ENCODE assay signal across 15 cellular contexts in the genomic region with DNA sequence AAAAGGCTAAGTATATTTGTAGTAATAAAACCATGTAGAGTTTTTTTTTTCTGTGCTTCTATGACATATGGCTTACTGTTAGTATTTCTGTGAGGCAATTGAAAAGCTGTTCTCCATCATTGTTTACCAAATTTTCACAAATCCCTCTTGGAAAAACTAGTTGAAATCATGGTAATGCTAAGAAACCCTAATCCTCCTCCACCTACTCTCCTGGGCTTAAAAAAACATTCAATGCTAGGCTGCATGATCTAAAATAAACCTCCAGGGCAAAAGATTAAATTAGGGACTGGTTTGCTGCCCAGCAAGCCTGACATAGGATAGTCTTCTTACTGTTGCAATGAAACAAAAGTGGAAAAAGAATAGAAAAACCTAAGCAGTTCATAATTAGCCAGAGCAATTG. TPM values are rescaled to one million over a fixed set of nuclear protein-coding genes. Genes with fewer than 3 reads are reported as not detected.
A peak's percentile ranks its signal among the peaks of the same experiment; 100 is the strongest.
DNase-seq lines count a peak whose midpoint lies in the region; TF ChIP-seq lines count a peak whose summit lies in the region.
"Had no signal": no experiment of that assay in that cellular context is flagged by ENCODE, and none has a peak within 500 bp of the region (broad histone marks: within the 10 kb centered on the region; RNA-seq: fewer than 3 reads in every experiment).

No MANE protein-coding gene starts in this region.

- no peaks in the 10 kb centered on the region for H3K36me3 ChIP-seq in HEK293 (ENCODE audit: control insufficient read depth in 2 of 2, insufficient read depth in 1 of 2, low read length in 2 of 2)
- no peaks in the 10 kb centered on the region for H3K36me3 ChIP-seq in hepatocyte (replicated peaks; ENCODE audit: insufficient read depth, low read depth)
- H3K36me3 ChIP-seq in smooth muscle cell (ENCODE audit: low read depth) = no peaks in the 10 kb centered on the region
- H3K36me3 ChIP-seq: brain microvascular endothelial cell, gastrocnemius medialis had no signal

- H4K20me1 ChIP-seq in hepatocyte (ENCODE audit: insufficient read depth, poor library complexity, severe bottlenecking) (no peaks in the 10 kb centered on the region), smooth muscle cell (ENCODE audit: low read depth) (no peaks in the 10 kb centered on the region)

- no peaks in the 10 kb centered on the region for H3K9me2 ChIP-seq in hepatocyte (replicated peaks; ENCODE audit: insufficient read depth)

- no peak overlapping the region for H3K9ac ChIP-seq in smooth muscle cell (ENCODE audit: low read depth)

- H2AFZ ChIP-seq in hepatocyte (no peak overlapping the region), smooth muscle cell (ENCODE audit: low read depth) (no peak overlapping the region)

- CTCF ChIA-PET in HEK293 (lab: Yijun Ruan, JAX) = interaction anchor here (0.6 to 2.4 kb wide), 7 partner anchors 11 to 298 kb away, joined by 3 to 15 read pairs (median 5); no protein-coding TSS in a partner anchor

- H3K4me3 ChIP-seq in HEK293 (ENCODE audit: low read depth, low read length) (no peak overlapping the region), hepatocyte (no peak overlapping the region), smooth muscle cell (no peak overlapping the region)
- H3K4me3 ChIP-seq: gastrocnemius medialis, GM12878 had no signal

- DNase-seq in NCI-H82 treated with DMSO at 0.1 percent for 48 hours (lab: John Stamatoyannopoulos, UW; ENCODE audit: unreplicated experiment) = peak; percentile 81
- no peak for DNase-seq in hepatocyte (ENCODE audit: low spot score)
- no peak for DNase-seq in smooth muscle cell (lab: John Stamatoyannopoulos, UW; ENCODE audit: unreplicated experiment)
- no peak for DNase-seq in NCI-H2029 treated with DMSO at 0.1 percent for 48 hours (lab: John Stamatoyannopoulos, UW)
- DNase-seq in posterior cingulate gyrus = no peak
- DNase-seq in GM03348 (ENCODE audit: low spot score) = no peak
- DNase-seq: activated naive CD8-positive, alpha-beta T cell treated with anti-CD3 and anti-CD28 coated beads, Interleukin-2, amount 10 ng/mL, durations not matched to agents 7 days and 5 days; brain microvascular endothelial cell; cortex of kidney; gastrocnemius medialis; GF-D8; NCI-H187; SW 1271 had no signal

- H3K27me3 ChIP-seq in hepatocyte = no peaks in the 10 kb centered on the region
- H3K27me3 ChIP-seq in smooth muscle cell (ENCODE audit: low read depth) = no peaks in the 10 kb centered on the region
- H3K27me3 ChIP-seq: brain microvascular endothelial cell, gastrocnemius medialis had no signal

- no peaks in the 10 kb centered on the region for H3K9me3 ChIP-seq in HEK293 (ENCODE audit: control insufficient read depth, insufficient read depth, low read depth, low read length)
- H3K9me3 ChIP-seq in hepatocyte (ENCODE audit: low read depth) = no peaks in the 10 kb centered on the region
- H3K9me3 ChIP-seq in smooth muscle cell (replicated peaks; ENCODE audit: low read depth) = no peaks in the 10 kb centered on the region
- H3K9me3 ChIP-seq: gastrocnemius medialis had no signal

- no peak overlapping the region for H3K4me2 ChIP-seq in hepatocyte
- H3K4me2 ChIP-seq in smooth muscle cell = peak overlapping the region; percentile 73

- TF ChIP-seq CTCF in HEK293 (tag by site-specific recombination; IDR thresholded peaks at IDR 0.05) (no peak), hepatocyte (IDR thresholded peaks at IDR 0.05; ENCODE audit: poor library complexity) (no peak), smooth muscle cell (IDR thresholded peaks at IDR 0.05; ENCODE audit: borderline replicate concordance, insufficient read depth, poor library complexity, severe bottlenecking) (no peak)

- peaks cover 34% of the 10 kb centered on the region for H3F3A ChIP-seq in smooth muscle cell (ENCODE audit: low read depth)

- intact Hi-C loops in posterior cingulate gyrus (cut with DNase I) = no loop called here

- POLR2A ChIA-PET in HEK293 (lab: Yijun Ruan, JAX) = no interaction called here

- H3K27ac ChIP-seq in HEK293 (ENCODE audit: extremely low read depth, low read depth, low read length) = no peak overlapping the region
- peak overlapping the region; percentile 90 for H3K27ac ChIP-seq in hepatocyte
- H3K27ac ChIP-seq in smooth muscle cell (ENCODE audit: low read depth) = peak overlapping the region; percentile 90
- H3K27ac ChIP-seq: brain microvascular endothelial cell, gastrocnemius medialis had no signal

- H3K4me1 ChIP-seq in HEK293 (ENCODE audit: control insufficient read depth, insufficient read depth, low read length) (peaks cover 11% of the 10 kb centered on the region), hepatocyte (ENCODE audit: insufficient read depth) (peaks cover 28% of the 10 kb centered on the region), smooth muscle cell (ENCODE audit: low read depth) (peaks cover 41% of the 10 kb centered on the region)

- H3K79me2 ChIP-seq in hepatocyte (no peaks in the 10 kb centered on the region), smooth muscle cell (ENCODE audit: low read depth) (no peaks in the 10 kb centered on the region)

TF ChIP-seq in HEK293, 187 proteins besides CTCF, POLR2A, EP300 and RAD21:
- peak; percentile 12; the same call in 1 of the 2 replicates for TF ChIP-seq ZFHX2 (tag by site-specific recombination; conservative IDR thresholded peaks at IDR 0.05)
- no peak for TF ChIP-seq MYNN (tag by site-specific recombination; IDR thresholded peaks at IDR 0.05; ENCODE audit: borderline replicate concordance)
- TF ChIP-seq, protein P1, sequence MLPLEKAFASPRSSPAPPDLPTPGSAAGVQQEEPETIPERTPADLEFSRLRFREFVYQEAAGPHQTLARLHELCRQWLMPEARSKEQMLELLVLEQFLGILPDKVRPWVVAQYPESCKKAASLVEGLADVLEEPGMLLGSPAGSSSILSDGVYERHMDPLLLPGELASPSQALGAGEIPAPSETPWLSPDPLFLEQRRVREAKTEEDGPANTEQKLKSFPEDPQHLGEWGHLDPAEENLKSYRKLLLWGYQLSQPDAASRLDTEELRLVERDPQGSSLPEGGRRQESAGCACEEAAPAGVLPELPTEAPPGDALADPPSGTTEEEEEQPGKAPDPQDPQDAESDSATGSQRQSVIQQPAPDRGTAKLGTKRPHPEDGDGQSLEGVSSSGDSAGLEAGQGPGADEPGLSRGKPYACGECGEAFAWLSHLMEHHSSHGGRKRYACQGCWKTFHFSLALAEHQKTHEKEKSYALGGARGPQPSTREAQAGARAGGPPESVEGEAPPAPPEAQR (tag by site-specific recombination; IDR thresholded peaks at IDR 0.05) = no peak
- no peak for TF ChIP-seq ZSCAN23 (tag by site-specific recombination; IDR thresholded peaks at IDR 0.05)
- TF ChIP-seq, protein P2, sequence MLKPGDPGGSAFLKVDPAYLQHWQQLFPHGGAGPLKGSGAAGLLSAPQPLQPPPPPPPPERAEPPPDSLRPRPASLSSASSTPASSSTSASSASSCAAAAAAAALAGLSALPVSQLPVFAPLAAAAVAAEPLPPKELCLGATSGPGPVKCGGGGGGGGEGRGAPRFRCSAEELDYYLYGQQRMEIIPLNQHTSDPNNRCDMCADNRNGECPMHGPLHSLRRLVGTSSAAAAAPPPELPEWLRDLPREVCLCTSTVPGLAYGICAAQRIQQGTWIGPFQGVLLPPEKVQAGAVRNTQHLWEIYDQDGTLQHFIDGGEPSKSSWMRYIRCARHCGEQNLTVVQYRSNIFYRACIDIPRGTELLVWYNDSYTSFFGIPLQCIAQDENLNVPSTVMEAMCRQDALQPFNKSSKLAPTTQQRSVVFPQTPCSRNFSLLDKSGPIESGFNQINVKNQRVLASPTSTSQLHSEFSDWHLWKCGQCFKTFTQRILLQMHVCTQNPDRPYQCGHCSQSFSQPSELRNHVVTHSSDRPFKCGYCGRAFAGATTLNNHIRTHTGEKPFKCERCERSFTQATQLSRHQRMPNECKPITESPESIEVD (tag by site-specific recombination; IDR thresholded peaks at IDR 0.05) = peak; percentile 97
- TF ChIP-seq ZNF629 (tag by site-specific recombination; IDR thresholded peaks at IDR 0.05) = no peak
TF ChIP-seq in HEK293: peak in this region for 2.

RNA-seq across cellular contexts. Expression of a gene that starts 16.1 kb away (rescaled TPM):
- total RNA-seq in hepatocyte = 27.2 and 30.1 TPM in 2 replicates
- polyA plus RNA-seq in hepatocyte = 39.2 and 41.2 TPM in 2 replicates
- 30.7 and 39.4 TPM in 2 replicates for total RNA-seq in smooth muscle cell
- 45.0 and 46.4 TPM in 2 replicates for polyA plus RNA-seq in smooth muscle cell

RNA-seq across cellular contexts. Expression of a gene that starts 33.1 kb away (rescaled TPM):
- total RNA-seq in hepatocyte (33.5 and 36.4 TPM in 2 replicates), smooth muscle cell (34.3 and 41.4 TPM in 2 replicates)
- polyA plus RNA-seq in hepatocyte (25.9 and 28.7 TPM in 2 replicates), smooth muscle cell (21.4 and 27.2 TPM in 2 replicates)

RNA-seq across cellular contexts. Expression of a gene that starts 42.5 kb away (rescaled TPM):
- total RNA-seq in hepatocyte (12.8 and 14.9 TPM in 2 replicates), smooth muscle cell (9.1 and 9.8 TPM in 2 replicates)
- polyA plus RNA-seq in hepatocyte (4.9 and 5.5 TPM in 2 replicates), smooth muscle cell (4.6 and 4.9 TPM in 2 replicates)
